Comparison of ENCODE assay signal across 1 cellular context in genomic region chr7:100071018-100071723, GRCh38.
TF ChIP-seq lines count a peak whose summit lies in the region.

No MANE protein-coding gene starts in this region.

TF ChIP-seq in HepG2, 621 proteins besides CTCF, POLR2A, EP300 and RAD21:
- TF ChIP-seq ARNTL (CRISPR knock-in tag; IDR thresholded peaks at IDR 0.05): no peak
- 0 out of 2 replicates have a peak, but pooled peaks have one; percentile 20 for TF ChIP-seq POLR2AphosphoS5 (IDR thresholded peaks at IDR 0.05; ENCODE audit: low read depth, low read length)
- no peak for TF ChIP-seq AKNA (CRISPR knock-in tag; IDR thresholded peaks at IDR 0.05; ENCODE audit: borderline replicate concordance)
- TF ChIP-seq MED8 (CRISPR knock-in tag; IDR thresholded peaks at IDR 0.05; ENCODE audit: insufficient replicate concordance): no peak
- no peak for TF ChIP-seq ATF1 (CRISPR knock-in tag; IDR thresholded peaks at IDR 0.05)
- TF ChIP-seq GPBP1L1 (CRISPR knock-in tag; IDR thresholded peaks at IDR 0.05): no peak
- 0 out of 2 replicates have a peak, but pooled peaks have one; percentile 38 for TF ChIP-seq RBFOX2 (IDR thresholded peaks at IDR 0.05; ENCODE audit: low read depth, low read length)
- no peak for TF ChIP-seq ZFP36L2 (CRISPR knock-in tag; IDR thresholded peaks at IDR 0.05)
- no peak for TF ChIP-seq ZNF512 (CRISPR knock-in tag; IDR thresholded peaks at IDR 0.05)
- no peak for TF ChIP-seq CENPBD1 (CRISPR knock-in tag; IDR thresholded peaks at IDR 0.05; ENCODE audit: borderline replicate concordance, low read depth)
- TF ChIP-seq THAP9 (CRISPR knock-in tag; IDR thresholded peaks at IDR 0.05; ENCODE audit: borderline replicate concordance): no peak
- no peak for TF ChIP-seq FOSL1 (CRISPR knock-in tag; IDR thresholded peaks at IDR 0.05; ENCODE audit: borderline replicate concordance)
- peak; percentile 79 for TF ChIP-seq RBM22 (optimal IDR thresholded peaks at IDR 0.05; ENCODE audit: low read length)
- TF ChIP-seq ZKSCAN5 (CRISPR knock-in tag; IDR thresholded peaks at IDR 0.05): no peak
- no peak for TF ChIP-seq ARNT2 (CRISPR knock-in tag; IDR thresholded peaks at IDR 0.05; ENCODE audit: low read depth)
- no peak for TF ChIP-seq ZSCAN12 (CRISPR knock-in tag; IDR thresholded peaks at IDR 0.05)
- TF ChIP-seq ZNF274 (CRISPR knock-in tag; IDR thresholded peaks at IDR 0.05): no peak
- no peak for TF ChIP-seq RERE (CRISPR knock-in tag; IDR thresholded peaks at IDR 0.05; ENCODE audit: low read depth)
- TF ChIP-seq HCFC1 (IDR thresholded peaks at IDR 0.05; ENCODE audit: low read depth, low read length): no peak
- TF ChIP-seq GRHL1 (CRISPR knock-in tag; conservative IDR thresholded peaks at IDR 0.05): no peak
- no peak for TF ChIP-seq ZNF382 (CRISPR knock-in tag; IDR thresholded peaks at IDR 0.05; ENCODE audit: borderline replicate concordance)
